In the genomic region with DNA sequence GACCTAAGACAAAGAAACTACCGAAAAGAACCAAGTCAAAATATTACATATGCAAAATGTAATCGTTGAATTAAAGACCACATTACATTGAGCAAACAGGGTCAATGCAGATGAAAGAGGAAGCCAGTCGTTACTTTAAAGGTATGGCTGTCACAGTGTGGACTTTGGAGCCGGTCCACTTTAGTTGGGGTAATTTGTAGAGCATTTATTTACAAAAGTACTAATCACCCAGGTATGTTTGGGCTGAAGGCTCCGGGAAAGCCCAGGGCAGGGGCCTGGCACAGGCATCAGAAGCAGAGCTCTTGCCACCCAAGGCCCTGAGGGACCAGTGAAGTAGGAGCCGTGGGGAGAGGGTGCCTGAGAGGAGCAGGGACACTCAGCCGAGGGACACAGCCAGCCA, we compare ENCODE assay signal across 14 cellular contexts. TPM values are rescaled to one million over a fixed set of nuclear protein-coding genes. Genes with fewer than 3 reads are reported as not detected.
"Had no signal": no experiment of that assay in that cellular context is flagged by ENCODE, and none has a peak within 500 bp of the region (broad histone marks: within the 10 kb centered on the region; RNA-seq: fewer than 3 reads in every experiment).

No MANE protein-coding gene starts in this region.

RNA-seq across cellular contexts. Expression of gene CFC1, which starts 15.8 kb away (rescaled TPM):
- total RNA-seq: myocyte; naive thymus-derived CD8-positive, alpha-beta T cell; natural killer cell treated with Interleukin-12 subunit alpha and Interleukin-12 subunit beta and Interleukin-15 and Interleukin-18, amount 100 ng/mL, for 72 hours; neural crest cell; posterior vena cava; psoas muscle; renal cortical epithelial cell; sciatic nerve; smooth muscle cell; spleen; subcutaneous adipose tissue; ureter; vagina had no signal
- polyA plus RNA-seq: naive thymus-derived CD8-positive, alpha-beta T cell; psoas muscle; smooth muscle cell had no signal

RNA-seq across cellular contexts. Expression of gene POTEJ, which starts 27.7 kb away (rescaled TPM):
- total RNA-seq: myocyte; naive thymus-derived CD8-positive, alpha-beta T cell; natural killer cell treated with Interleukin-12 subunit alpha and Interleukin-12 subunit beta and Interleukin-15 and Interleukin-18, amount 100 ng/mL, for 72 hours; neural crest cell; posterior vena cava; psoas muscle; renal cortical epithelial cell; sciatic nerve; smooth muscle cell; spleen; subcutaneous adipose tissue; ureter; vagina had no signal
- polyA plus RNA-seq: naive thymus-derived CD8-positive, alpha-beta T cell; ovary; psoas muscle; smooth muscle cell; spleen had no signal
